In the genomic region with DNA sequence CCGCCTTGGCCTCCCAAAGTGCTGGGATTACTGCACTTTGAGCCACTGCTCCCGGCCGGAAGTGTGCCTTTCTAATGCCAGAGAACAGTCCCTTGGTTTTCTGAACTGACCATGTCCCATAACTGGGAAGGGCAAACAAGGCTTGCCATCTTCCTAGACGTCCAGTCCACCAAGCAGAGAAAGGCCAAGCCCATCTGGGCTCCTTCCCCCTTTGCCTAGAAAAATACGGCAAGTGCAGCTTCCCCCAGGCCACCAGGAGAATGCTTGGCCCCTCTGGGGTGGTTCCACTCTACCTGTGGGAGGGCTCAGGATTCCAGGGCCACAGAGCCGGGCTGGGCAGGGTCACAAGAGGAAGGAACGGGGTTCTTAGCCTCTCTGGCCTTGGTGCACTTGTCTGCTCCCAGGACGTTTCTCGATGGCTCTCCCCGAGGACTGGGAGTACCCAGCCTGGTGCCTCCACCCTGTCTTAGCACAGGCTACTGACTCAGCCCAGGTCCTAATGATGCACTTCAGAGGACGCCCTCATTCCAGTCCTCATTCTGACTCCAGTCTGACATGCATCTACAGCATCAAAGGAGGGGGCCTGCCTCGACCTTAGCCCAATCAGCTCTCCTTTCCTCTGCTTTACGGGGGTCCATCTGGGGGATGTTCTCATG, we compare ENCODE assay signal across 15 cellular contexts. TPM values are rescaled to one million over a fixed set of nuclear protein-coding genes. Genes with fewer than 3 reads are reported as not detected.
DNase-seq lines count a peak whose midpoint lies in the region; ATAC-seq and TF ChIP-seq lines count a peak whose summit lies in the region.
"Had no signal": no experiment of that assay in that cellular context is flagged by ENCODE, and none has a peak within 500 bp of the region (broad histone marks: within the 10 kb centered on the region; RNA-seq: fewer than 3 reads in every experiment).

No MANE protein-coding gene starts in this region.

- CTCF ChIA-PET in A673 (lab: Charles Lee) = interaction anchor here (1.0 to 1.8 kb wide), 5 partner anchors 24 to 174 kb away, joined by 3 to 17 read pairs (median 5); a partner anchor contains a TSS
- CTCF ChIA-PET in HCT116 (lab: Charles Lee) = interaction anchor here (1.2 to 2.7 kb wide), 7 partner anchors 9 to 95 kb away, joined by 5 to 16 read pairs (median 9); no protein-coding TSS in a partner anchor
- CTCF ChIA-PET in mammary epithelial cell (lab: Charles Lee; ENCODE audit: low non-redundant PET) = interaction anchor here (1.5 kb wide), 1 partner anchor 24 kb away, joined by 5 read pairs; no protein-coding TSS in a partner anchor

- TF ChIP-seq CTCF in A673 (conservative IDR thresholded peaks at IDR 0.05; ENCODE audit: low read depth, low read length) (no peak), HCT116 (IDR thresholded peaks at IDR 0.05 in 2 of 3, conservative IDR thresholded peaks at IDR 0.05 in 1 of 3; ENCODE audit: borderline replicate concordance in 1 of 3, insufficient read depth in 1 of 3, low read depth in 2 of 3, low read length in 2 of 3) (no peak), mammary epithelial cell (conservative IDR thresholded peaks at IDR 0.05 in 1 of 2, IDR thresholded peaks at IDR 0.05 in 1 of 2; ENCODE audit: extremely low read depth in 1 of 2, insufficient read depth in 1 of 2, low read depth in 1 of 2, low read length in 2 of 2) (no peak), Peyer's patch (IDR thresholded peaks at IDR 0.05) (no peak)

- no peak for DNase-seq in A673 (ENCODE audit: low spot score)
- DNase-seq in HCT116 (ENCODE audit: low read depth, low spot score) = no peak
- DNase-seq in mammary epithelial cell = no peak
- no peak for DNase-seq in activated effector memory CD4-positive, alpha-beta T cell treated with anti-CD3 and anti-CD28 coated beads, Interleukin-2, amount 50 U/mL, for 16 hours
- DNase-seq in Peyer's patch = no peak
- no peak for DNase-seq in KG1 (lab: John Stamatoyannopoulos, UW)
- DNase-seq: effector CD4-positive, alpha-beta T cell; hippocampal formation; midbrain; NCI-H1694; NK-92 treated with Interleukin-12 subunit alpha and Interleukin-12 subunit beta, amount 100 ng/mL, for 24 hours; T-helper 9 cell had no signal

- POLR2A ChIA-PET in A673 (lab: Charles Lee; ENCODE audit: low non-redundant PET) = no interaction called here
- POLR2A ChIA-PET in HCT116 (lab: Charles Lee) = no interaction called here

- H3K79me2 ChIP-seq in HCT116 (ENCODE audit: insufficient read depth, low read length) (no peaks in the 10 kb centered on the region), mammary epithelial cell (ENCODE audit: insufficient read depth, low read length) (no peaks in the 10 kb centered on the region)

- RAD21 ChIA-PET in HCT116 (lab: Charles Lee; ENCODE audit: low non-redundant PET in 1 of 2, low total read pairs in 2 of 2, uncharacterized antibody in 2 of 2, unreplicated experiment in 2 of 2) = no interaction called here

- H3K27ac ChIP-seq in A673 (ENCODE audit: low read depth, low read length, poor library complexity, severe bottlenecking) (no peak overlapping the region), HCT116 (ENCODE audit: low read depth, low read length) (no peak overlapping the region), mammary epithelial cell (ENCODE audit: insufficient read depth, low read depth, low read length) (no peak overlapping the region), muscle layer of duodenum (ENCODE audit: low read length) (no peak overlapping the region), Peyer's patch (no peak overlapping the region)

- no peak for TF ChIP-seq POLR2A in HCT116 (IDR thresholded peaks at IDR 0.05; ENCODE audit: borderline replicate concordance, extremely low read depth, insufficient read depth, insufficient read length)
- TF ChIP-seq POLR2A in Peyer's patch (IDR thresholded peaks at IDR 0.05) = no peak

- H3K4me2 ChIP-seq in HCT116 (ENCODE audit: low read length) = peak overlapping the region; percentile 89
- peak overlapping the region; percentile 91 for H3K4me2 ChIP-seq in mammary epithelial cell (ENCODE audit: insufficient read depth, low read depth, low read length)

- H3K36me3 ChIP-seq in A673 (ENCODE audit: insufficient read depth, low read length, poor library complexity, severe bottlenecking) (no peaks in the 10 kb centered on the region), HCT116 (ENCODE audit: control insufficient read depth in 1 of 2, insufficient read depth in 2 of 2, low read length in 2 of 2) (no peaks in the 10 kb centered on the region), mammary epithelial cell (ENCODE audit: insufficient read depth, low read length) (no peaks in the 10 kb centered on the region), muscle layer of duodenum (ENCODE audit: control insufficient read depth in 1 of 2, insufficient read depth in 2 of 2, low read length in 2 of 2) (no peaks in the 10 kb centered on the region), Peyer's patch (no peaks in the 10 kb centered on the region)
- H3K36me3 ChIP-seq: uterus had no signal

- in situ Hi-C loops in mammary epithelial cell (cut with MboI; ENCODE audit: low sequenced_read_pairs in 2 of 2) = loop anchor here in 1 of 2 donors (10.0 kb wide), 1 partner anchor 95 kb away; no protein-coding TSS in a partner anchor

- dilution Hi-C loops in mammary epithelial cell (cut with HindIII; ENCODE audit: low sequenced_read_pairs) = no loop called here

- TF ChIP-seq RAD21 in HCT116 (IDR thresholded peaks at IDR 0.05; ENCODE audit: low read depth) = no peak

- intact Hi-C loops in A673 (cut with micrococcal nuclease; ENCODE audit: unreplicated experiment) = loop anchor here (2.0 to 5.0 kb wide), 2 partner anchors 43 to 95 kb away; no protein-coding TSS in a partner anchor
- intact Hi-C loops in HCT116 (cut with micrococcal nuclease) = loop anchor here (5.0 kb wide), 1 partner anchor 278 kb away; a partner anchor contains a TSS
- intact Hi-C loops in mammary epithelial cell (cut with micrococcal nuclease) = loop anchor here (2.0 to 10.0 kb wide), 4 partner anchors 37 to 745 kb away; a partner anchor contains a TSS

- H2AFZ ChIP-seq in HCT116 (ENCODE audit: low read depth, low read length, poor library complexity, severe bottlenecking) = no peak overlapping the region
- peak overlapping the region; percentile 93 for H2AFZ ChIP-seq in mammary epithelial cell (ENCODE audit: low read depth, low read length)

- WGBS in mammary epithelial cell (ENCODE audit: low coverage, missing lambda C conversion rate) = 88% methylated on average over 10 of the region's 13 CpGs

- H4K20me1 ChIP-seq in HCT116 (ENCODE audit: insufficient read depth) (no peaks in the 10 kb centered on the region), mammary epithelial cell (ENCODE audit: insufficient read depth, low read length) (no peaks in the 10 kb centered on the region)

- H3K9me2 ChIP-seq in HCT116 (ENCODE audit: insufficient read depth) = no peaks in the 10 kb centered on the region

- no peaks in the 10 kb centered on the region for H3K9me3 ChIP-seq in A673 (ENCODE audit: low read depth, low read length, poor library complexity, severe bottlenecking)
- no peaks in the 10 kb centered on the region for H3K9me3 ChIP-seq in HCT116 (ENCODE audit: control insufficient read depth in 1 of 2, insufficient read depth in 1 of 2, low read depth in 1 of 2, low read length in 2 of 2)
- H3K9me3 ChIP-seq in mammary epithelial cell (replicated peaks; ENCODE audit: insufficient read depth, low read length) = no peaks in the 10 kb centered on the region
- H3K9me3 ChIP-seq in muscle layer of duodenum (ENCODE audit: control insufficient read depth in 1 of 2, low read length in 2 of 2) = no peaks in the 10 kb centered on the region
- no peaks in the 10 kb centered on the region for H3K9me3 ChIP-seq in Peyer's patch
- H3K9me3 ChIP-seq: uterus had no signal

- H3K4me3 ChIP-seq in A673 (ENCODE audit: low read depth, low read length, poor library complexity, severe bottlenecking) = peak overlapping the region; percentile 53
- H3K4me3 ChIP-seq in HCT116 (replicated peaks in 1 of 2; ENCODE audit: low read depth in 1 of 2, low read length in 2 of 2) = peak overlapping the region in 1 of 2 experiments; percentile 65; a peak in 1 of 4 replicates
- peak overlapping the region in 1 of 3 experiments; percentile 60 for H3K4me3 ChIP-seq in mammary epithelial cell (replicated peaks in 1 of 3; ENCODE audit: insufficient read depth in 1 of 3, low read depth in 2 of 3, low read length in 3 of 3)
- peak overlapping the region; percentile 68 to 79 for H3K4me3 ChIP-seq in muscle layer of duodenum (ENCODE audit: low read depth in 1 of 2, low read length in 2 of 2)
- H3K4me3 ChIP-seq in Peyer's patch = no peak overlapping the region

- ATAC-seq in HCT116 = no peak
- ATAC-seq in HG02885 (IDR thresholded peaks at IDR 0.05; ENCODE audit: poor library complexity, unreplicated experiment) = no peak

- H3K27me3 ChIP-seq in A673 (replicated peaks; ENCODE audit: insufficient read depth, low read depth, low read length, poor library complexity) (no peaks in the 10 kb centered on the region), HCT116 (ENCODE audit: insufficient read depth, low read length) (no peaks in the 10 kb centered on the region), mammary epithelial cell (ENCODE audit: insufficient read depth, low read length) (no peaks in the 10 kb centered on the region), muscle layer of duodenum (ENCODE audit: low read depth, low read length) (no peaks in the 10 kb centered on the region), Peyer's patch (no peaks in the 10 kb centered on the region)
- H3K27me3 ChIP-seq: uterus had no signal

- H3K4me1 ChIP-seq in A673 (ENCODE audit: insufficient read depth, low read length, poor library complexity, severe bottlenecking) = peaks cover 6% of the 10 kb centered on the region
- H3K4me1 ChIP-seq in HCT116 (ENCODE audit: control insufficient read depth in 1 of 2, insufficient read depth in 2 of 2, low read length in 2 of 2) = peaks cover 6 to 33% of the 10 kb centered on the region in 2 experiments; a peak in 3 of 4 replicates
- peaks cover 49% of the 10 kb centered on the region for H3K4me1 ChIP-seq in mammary epithelial cell (ENCODE audit: insufficient read depth, low read length)
- H3K4me1 ChIP-seq in muscle layer of duodenum (ENCODE audit: control insufficient read depth in 1 of 2, insufficient read depth in 2 of 2, low read length in 2 of 2) = peaks cover 4 to 27% of the 10 kb centered on the region in 2 donors
- peaks cover 0 to 13% (median 4%) of the 10 kb centered on the region in 4 donors for H3K4me1 ChIP-seq in Peyer's patch

- H3K9ac ChIP-seq in HCT116 (ENCODE audit: low read length) = peak overlapping the region; percentile 71; the same call in 1 of the 2 replicates
- no peak overlapping the region for H3K9ac ChIP-seq in mammary epithelial cell (ENCODE audit: insufficient read depth, low read length)

- no TSS peak for BruUV-seq in A673 (replicated peaks; lab: Mats Ljungman, UMichigan)
- no TSS peak for BruUV-seq in HCT116 (replicated peaks; lab: Mats Ljungman, UMichigan)
- no TSS peak for BruUV-seq in mammary epithelial cell (replicated peaks; lab: Mats Ljungman, UMichigan)

RNA-seq across cellular contexts. Expression of a gene that starts 1.2 kb away (rescaled TPM):
- 4.8 and 6.2 TPM in 2 replicates for total RNA-seq in A673 (2021)
- total RNA-seq in HCT116 (2021; ENCODE audit: unreplicated experiment) = 5.0 TPM
- polyA plus RNA-seq in HCT116 (2012) = 3.6 and 4.0 TPM in 2 replicates
- 1 to 10 TPM; 2.7 to 3.0 TPM for total RNA-seq in mammary epithelial cell
- 1.3 TPM for polyA plus RNA-seq in mammary epithelial cell
- polyA minus RNA-seq in mammary epithelial cell = 0.88 TPM
- 10 to 100 TPM in 3 of 4 donors, 1 to 10 TPM in 1; 2.5 to 61.8 (median 32.2) TPM for total RNA-seq in Peyer's patch

RNA-seq across cellular contexts. Expression of a gene that starts 33.8 kb away (rescaled TPM):
- total RNA-seq in A673 (2021) = not detected in 2 replicates
- total RNA-seq in HCT116 (2021; ENCODE audit: unreplicated experiment) = not detected
- polyA plus RNA-seq in HCT116 (2012) = not detected in 2 replicates
- not detected for total RNA-seq in mammary epithelial cell
- not detected for polyA plus RNA-seq in mammary epithelial cell
- not detected for polyA minus RNA-seq in mammary epithelial cell
- total RNA-seq in Peyer's patch = not detected

RNA-seq across cellular contexts. Expression of a gene that starts 39.6 kb away (rescaled TPM):
- total RNA-seq in A673 (2021) (0.31 TPM in 1 of 2 replicates, not detected in the other), HCT116 (2021; ENCODE audit: unreplicated experiment) (not detected), mammary epithelial cell (under 1 TPM in 1 of 2 donors, not detected in 1; 0.50 TPM), Peyer's patch (10 to 100 TPM; 10.3 to 26.4 (median 11.8) TPM)
- polyA plus RNA-seq in HCT116 (2012) = not detected in 2 replicates
- 0.07 TPM for polyA plus RNA-seq in mammary epithelial cell
- not detected for polyA minus RNA-seq in mammary epithelial cell

RNA-seq across cellular contexts. Expression of a gene that starts 42.7 kb away (rescaled TPM):
- total RNA-seq in A673 (2021) (150 and 187 TPM in 2 replicates), HCT116 (2021; ENCODE audit: unreplicated experiment) (1.1 TPM), mammary epithelial cell (10 to 100 TPM in 1 of 2 donors, 1 to 10 TPM in 1; 5.7 to 71.3 TPM), Peyer's patch (10 to 100 TPM in 2 of 4 donors, 1 to 10 TPM in 2; 2.1 to 28.1 (median 9.4) TPM)
- polyA plus RNA-seq in HCT116 (2012) = 0.04 and 0.05 TPM in 2 replicates
- polyA plus RNA-seq in mammary epithelial cell = 146 TPM
- polyA minus RNA-seq in mammary epithelial cell = 248 TPM

RNA-seq across cellular contexts. Expression of a gene that starts 46.0 kb away (rescaled TPM):
- total RNA-seq in A673 (2021) (81.3 and 89.3 TPM in 2 replicates), HCT116 (2021; ENCODE audit: unreplicated experiment) (45.6 TPM), mammary epithelial cell (10 to 100 TPM in 1 of 2 donors, 1 to 10 TPM in 1; 3.7 to 34.4 TPM), Peyer's patch (10 to 100 TPM; 15.5 to 23.4 (median 16.5) TPM)
- 49.8 and 55.4 TPM in 2 replicates for polyA plus RNA-seq in HCT116 (2012)
- 39.1 TPM for polyA plus RNA-seq in mammary epithelial cell
- polyA minus RNA-seq in mammary epithelial cell = 66.6 TPM

Comparison
In these comparisons a context has a peak if more than half of its experiments do, and no peak if none do; other contexts are left out.
1. H3K4me3 ChIP-seq: peak in A673 (single experiment) and muscle layer of duodenum (2 of 2); none in Peyer's patch (0 of 4).